ENCODE assay signal across 9 cellular contexts in the genomic region with DNA sequence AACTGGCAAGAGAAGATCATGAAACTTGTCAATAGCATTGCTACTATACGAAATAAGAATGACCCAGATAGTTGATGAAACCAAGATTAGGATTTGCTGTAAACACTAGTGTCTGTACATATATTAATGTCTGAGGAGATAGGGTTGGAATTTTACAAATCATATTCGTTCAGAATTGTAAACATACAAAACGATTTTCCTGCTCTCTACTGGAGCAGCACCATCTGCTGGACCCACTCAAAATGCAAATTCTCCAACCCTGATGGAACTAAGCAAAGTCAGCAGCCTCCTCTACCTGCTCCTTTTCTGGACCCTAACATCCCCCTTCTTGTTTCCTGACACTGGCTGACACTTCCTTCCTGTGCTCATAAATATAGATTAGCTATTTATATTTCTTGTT. TPM values are rescaled to one million over a fixed set of nuclear protein-coding genes. Genes with fewer than 3 reads are reported as not detected.
DNase-seq lines count a peak whose midpoint lies in the region; ATAC-seq and TF ChIP-seq lines count a peak whose summit lies in the region.
"Had no signal": no experiment of that assay in that cellular context is flagged by ENCODE, and none has a peak within 500 bp of the region (broad histone marks: within the 10 kb centered on the region; RNA-seq: fewer than 3 reads in every experiment).

No MANE protein-coding gene starts in this region.

- H3K9me3 Mint-ChIP-seq in CD14-positive monocyte: peaks cover 0 to 3% (median 0%) of the 10 kb centered on the region in 7 donors
- H3K9me3 Mint-ChIP-seq in naive B cell: no peaks in the 10 kb centered on the region

- H3K4me2 ChIP-seq in OCI-LY3 (ENCODE audit: low read length): peak overlapping the region; percentile 28; the same call in 1 of the 2 replicates

- H3K36me3 ChIP-seq in OCI-LY3 (replicated peaks; ENCODE audit: low read depth, low read length): no peaks in the 10 kb centered on the region
- no peaks in the 10 kb centered on the region for H3K36me3 ChIP-seq in endocrine pancreas (ENCODE audit: control insufficient read depth, insufficient read depth, low read length)

- H3K4me3 Mint-ChIP-seq in CD14-positive monocyte (no peak overlapping the region), naive B cell (peak overlapping the region in 5 of 8 donors; percentile 23 to 85 (median 61))

- H3K27me3 Mint-ChIP-seq in CD14-positive monocyte (ENCODE audit: low read depth in 3 of 3) (peaks cover 0 to 2% (median 2%) of the 10 kb centered on the region in 3 donors), naive B cell (no peaks in the 10 kb centered on the region)

- ATAC-seq in GM19035 (IDR thresholded peaks at IDR 0.05; ENCODE audit: unreplicated experiment) (peak; percentile 39), naive B cell (ENCODE audit: low read depth in 2 of 2) (peak; percentile 34 to 42), GM18519 (IDR thresholded peaks at IDR 0.05; ENCODE audit: low FRiP score, unreplicated experiment) (no peak)

- no peak overlapping the region for H3K27ac ChIP-seq in OCI-LY3 (ENCODE audit: low read length)

- H3K27me3 ChIP-seq in OCI-LY3 (ENCODE audit: low read depth, low read length) (no peaks in the 10 kb centered on the region), endocrine pancreas (ENCODE audit: control insufficient read depth, insufficient read depth, low read length) (no peaks in the 10 kb centered on the region)

- no peak overlapping the region for H2AFZ ChIP-seq in OCI-LY3 (ENCODE audit: low read depth, low read length)

- H3K36me3 Mint-ChIP-seq in CD14-positive monocyte (no peaks in the 10 kb centered on the region), naive B cell (no peaks in the 10 kb centered on the region)

- H3K4me1 Mint-ChIP-seq in CD14-positive monocyte (peaks cover 13% of the 10 kb centered on the region), naive B cell (peaks cover 25 to 63% (median 56%) of the 10 kb centered on the region in 3 donors)

- H3K9me3 ChIP-seq in OCI-LY3 (ENCODE audit: insufficient read depth, low read length) (no peaks in the 10 kb centered on the region), endocrine pancreas (ENCODE audit: control insufficient read depth, low read length) (no peaks in the 10 kb centered on the region)

- peak; percentile 30 for TF ChIP-seq CTCF in CD14-positive monocyte (IDR thresholded peaks at IDR 0.05)
- peak; percentile 45 for TF ChIP-seq CTCF in OCI-LY3 (IDR thresholded peaks at IDR 0.05; ENCODE audit: low read depth, low read length)

- intact Hi-C loops in CD14-positive monocyte (cut with micrococcal nuclease): no loop called here

- H3K4me1 ChIP-seq in OCI-LY3 (ENCODE audit: low read length) (peaks cover 12% of the 10 kb centered on the region), endocrine pancreas (ENCODE audit: control insufficient read depth, insufficient read depth, low read length) (peaks cover 3% of the 10 kb centered on the region)

- DNase-seq in CD14-positive monocyte (ENCODE audit: low spot score) (no peak), naive B cell (no peak), kidney tubule cell (ENCODE audit: low spot score) (no peak), NCI-H187 (lab: John Stamatoyannopoulos, UW) (no peak)
- DNase-seq: left cardiac atrium had no signal

- peak overlapping the region in 1 of 7 donors; percentile 18 for H3K27ac Mint-ChIP-seq in CD14-positive monocyte
- peak overlapping the region in 3 of 6 donors; percentile 12 to 74 (median 72) for H3K27ac Mint-ChIP-seq in naive B cell

- no peak overlapping the region for H3K4me3 ChIP-seq in OCI-LY3 (ENCODE audit: low read length)
- H3K4me3 ChIP-seq in endocrine pancreas (ENCODE audit: control insufficient read depth, insufficient read depth, low read length): peak overlapping the region; percentile 28

- H3K79me2 ChIP-seq in OCI-LY3 (ENCODE audit: low read length): no peaks in the 10 kb centered on the region

- H3K9ac ChIP-seq in OCI-LY3 (ENCODE audit: low read length) (no peak overlapping the region), endocrine pancreas (ENCODE audit: control insufficient read depth, insufficient read depth, low read length) (no peak overlapping the region)

- H4K20me1 ChIP-seq in OCI-LY3 (ENCODE audit: insufficient read depth, low read length): no peaks in the 10 kb centered on the region

RNA-seq across cellular contexts. Expression of gene SGMS1, which starts 29.4 kb away (rescaled TPM):
- polyA plus RNA-seq in CD14-positive monocyte (10 to 100 TPM; 19.5 to 20.4 TPM), naive B cell (ENCODE audit: low read depth in 6 of 6) (10 to 100 TPM; 14.2 to 21.7 (median 16.7) TPM)

Comparison
In these comparisons a context has a peak if more than half of its experiments do, and no peak if none do; other contexts are left out.
1. H3K4me3 Mint-ChIP-seq: peak in naive B cell (5 of 8); none in CD14-positive monocyte (0 of 2).